In genomic region chr1:8680628-8681316, GRCh38 we compare ENCODE assay signal across 11 cellular contexts.
DNase-seq lines count a peak whose midpoint lies in the region; ATAC-seq, FAIRE-seq and TF ChIP-seq lines count a peak whose summit lies in the region.
"Had no signal": no experiment of that assay in that cellular context is flagged by ENCODE, and none has a peak within 500 bp of the region (broad histone marks: within the 10 kb centered on the region; RNA-seq: fewer than 3 reads in every experiment).

No MANE protein-coding gene starts in this region.

- no peak overlapping the region for H3K4me3 Mint-ChIP-seq in stimulated activated naive B cell treated with anti-CD40 and anti-IgM and Interleukin-4, amounts not matched to agents 10 μg/mL and 1 μg/mL and 100 μg/mL, for 72 hours
- H3K4me3 Mint-ChIP-seq: activated T-cell treated with anti-CD3 and anti-CD28 coated beads, Interleukin-2, amount 50 U/mL, for 72 hours had no signal

- peak overlapping the region; percentile 8; the same call in 1 of the 2 replicates for H2AFZ ChIP-seq in PC-3 (ENCODE audit: low read length)

- H3F3A ChIP-seq in PC-3 (ENCODE audit: low read length, unreplicated experiment) = no peaks in the 10 kb centered on the region

- H3K4me1 ChIP-seq in PC-3 (ENCODE audit: insufficient read depth, low read length) = peaks cover 35% of the 10 kb centered on the region

- no peaks in the 10 kb centered on the region for H3K9me2 ChIP-seq in PC-3 (replicated peaks; ENCODE audit: low read length)

- peaks cover 95% of the 10 kb centered on the region for H3K79me2 ChIP-seq in PC-3 (ENCODE audit: low read length)

- peak overlapping the region; percentile 42 for H3K9ac ChIP-seq in PC-3 (ENCODE audit: low read length)

- TF ChIP-seq CTCF in PC-3 (conservative IDR thresholded peaks at IDR 0.05; ENCODE audit: low read depth, low read length) (no peak), fibroblast of villous mesenchyme (IDR thresholded peaks at IDR 0.05; ENCODE audit: insufficient read depth, low read depth, low read length) (no peak)

- CTCF ChIA-PET in PC-3 (lab: Charles Lee) = interaction anchor here (0.6 to 1.2 kb wide), 5 partner anchors 8 to 60 kb away, joined by 3 to 6 read pairs (median 4); no protein-coding TSS in a partner anchor

- no peaks in the 10 kb centered on the region for H3K27me3 ChIP-seq in PC-3 (ENCODE audit: low read length)
- H3K27me3 ChIP-seq: thyroid gland had no signal

- no peak overlapping the region for H3K27ac Mint-ChIP-seq in stimulated activated naive B cell treated with anti-CD40 and anti-IgM and Interleukin-4, amounts not matched to agents 10 μg/mL and 1 μg/mL and 100 μg/mL, for 72 hours
- H3K27ac Mint-ChIP-seq: progenitor cell of endocrine pancreas had no signal

- H3K27ac ChIP-seq in PC-3 (ENCODE audit: low read length) = peak overlapping the region; percentile 4; the same call in 1 of the 2 replicates
- H3K27ac ChIP-seq: thyroid gland had no signal

- FAIRE-seq in GM19239 (lab: Jason Lieb, UNC) (peak; percentile 44), HTR-8/SVneo (lab: Jason Lieb, UNC) (no peak)

- H3K27me3 Mint-ChIP-seq in stimulated activated naive B cell treated with anti-CD40 and anti-IgM and Interleukin-4, amounts not matched to agents 10 μg/mL and 1 μg/mL and 100 μg/mL, for 72 hours = no peaks in the 10 kb centered on the region
- H3K27me3 Mint-ChIP-seq: progenitor cell of endocrine pancreas had no signal

- H3K9me3 ChIP-seq in PC-3 (ENCODE audit: low read length) = no peaks in the 10 kb centered on the region
- H3K9me3 ChIP-seq: thyroid gland had no signal

- ATAC-seq in PC-3 = peak; percentile 29
- no peak for ATAC-seq in stimulated activated naive B cell treated with anti-CD40 and anti-IgM and Interleukin-4, amounts not matched to agents 10 μg/mL and 1 μg/mL and 100 μg/mL, for 72 hours (replicated peaks)
- ATAC-seq: activated T-cell treated with anti-CD3 and anti-CD28 coated beads, Interleukin-2, amount 50 U/mL, for 72 hours had no signal

- intact Hi-C loops in PC-3 (cut with micrococcal nuclease) = loop anchor here (1.0 kb wide), 1 partner anchor 23 kb away; no protein-coding TSS in a partner anchor

- H3K4me2 ChIP-seq in PC-3 (ENCODE audit: low read length) = peak overlapping the region; percentile 89

- H3K36me3 Mint-ChIP-seq in stimulated activated naive B cell treated with anti-CD40 and anti-IgM and Interleukin-4, amounts not matched to agents 10 μg/mL and 1 μg/mL and 100 μg/mL, for 72 hours = peaks cover 0 to 6% of the 10 kb centered on the region in 2 donors

- BruUV-seq in PC-3 (replicated peaks; lab: Mats Ljungman, UMichigan) = no TSS peak

- in situ Hi-C loops in KBM-7 (cut with MboI; ENCODE audit: low pct_unique_long_range_greater_than_20kb, low sequenced_read_pairs) = no loop called here

- POLR2A ChIA-PET in PC-3 (lab: Charles Lee; ENCODE audit: unreplicated experiment) = interaction anchor here (0.5 kb wide), 1 partner anchor 1897 kb away, joined by 3 read pairs; no protein-coding TSS in a partner anchor

- H3K4me3 ChIP-seq in PC-3 (ENCODE audit: low read length) = peak overlapping the region; percentile 70
- H3K4me3 ChIP-seq in fibroblast of villous mesenchyme (ENCODE audit: low read depth, low read length) = peak overlapping the region; percentile 34
- H3K4me3 ChIP-seq in skeletal muscle cell (ENCODE audit: low read depth, low read length) = peak overlapping the region; percentile 2
- H3K4me3 ChIP-seq: thyroid gland had no signal

- H3K4me1 Mint-ChIP-seq in stimulated activated naive B cell treated with anti-CD40 and anti-IgM and Interleukin-4, amounts not matched to agents 10 μg/mL and 1 μg/mL and 100 μg/mL, for 72 hours = peaks cover 31 to 54% of the 10 kb centered on the region in 2 donors

- peaks cover 10% of the 10 kb centered on the region for H4K20me1 ChIP-seq in PC-3 (ENCODE audit: low read length)

- no peaks in the 10 kb centered on the region for H3K9me3 Mint-ChIP-seq in stimulated activated naive B cell treated with anti-CD40 and anti-IgM and Interleukin-4, amounts not matched to agents 10 μg/mL and 1 μg/mL and 100 μg/mL, for 72 hours
- H3K9me3 Mint-ChIP-seq: activated T-cell treated with anti-CD3 and anti-CD28 coated beads, Interleukin-2, amount 50 U/mL, for 72 hours had no signal

- no peaks in the 10 kb centered on the region for H3K36me3 ChIP-seq in PC-3 (ENCODE audit: low read depth, low read length)
- H3K36me3 ChIP-seq: thyroid gland had no signal

- no peak for DNase-seq in GM19239 (ENCODE audit: insufficient read length, low spot score)
- no peak for DNase-seq in PC-3
- no peak for DNase-seq in fibroblast of villous mesenchyme (ENCODE audit: low read depth)
- DNase-seq in skeletal muscle cell (ENCODE audit: low read depth) = no peak
- no peak for DNase-seq in KBM-7
- DNase-seq in stimulated activated naive B cell treated with anti-CD40 and anti-IgM and Interleukin-4, amounts not matched to agents 10 μg/mL and 1 μg/mL and 100 μg/mL, for 72 hours = no peak
- DNase-seq in HTR-8/SVneo (ENCODE audit: insufficient read length, low spot score) = no peak
- DNase-seq: activated T-cell treated with anti-CD3 and anti-CD28 coated beads, Interleukin-2, amount 50 U/mL, for 72 hours; NCI-H1694; thyroid gland had no signal

Comparison
In these comparisons a context has a peak if more than half of its experiments do, and no peak if none do; other contexts are left out.
1. H3K4me3 ChIP-seq: peak in every context shown above with its lines; median percentile 70 in PC-3; 34 in fibroblast of villous mesenchyme; 2 in skeletal muscle cell.